In the genomic region with DNA sequence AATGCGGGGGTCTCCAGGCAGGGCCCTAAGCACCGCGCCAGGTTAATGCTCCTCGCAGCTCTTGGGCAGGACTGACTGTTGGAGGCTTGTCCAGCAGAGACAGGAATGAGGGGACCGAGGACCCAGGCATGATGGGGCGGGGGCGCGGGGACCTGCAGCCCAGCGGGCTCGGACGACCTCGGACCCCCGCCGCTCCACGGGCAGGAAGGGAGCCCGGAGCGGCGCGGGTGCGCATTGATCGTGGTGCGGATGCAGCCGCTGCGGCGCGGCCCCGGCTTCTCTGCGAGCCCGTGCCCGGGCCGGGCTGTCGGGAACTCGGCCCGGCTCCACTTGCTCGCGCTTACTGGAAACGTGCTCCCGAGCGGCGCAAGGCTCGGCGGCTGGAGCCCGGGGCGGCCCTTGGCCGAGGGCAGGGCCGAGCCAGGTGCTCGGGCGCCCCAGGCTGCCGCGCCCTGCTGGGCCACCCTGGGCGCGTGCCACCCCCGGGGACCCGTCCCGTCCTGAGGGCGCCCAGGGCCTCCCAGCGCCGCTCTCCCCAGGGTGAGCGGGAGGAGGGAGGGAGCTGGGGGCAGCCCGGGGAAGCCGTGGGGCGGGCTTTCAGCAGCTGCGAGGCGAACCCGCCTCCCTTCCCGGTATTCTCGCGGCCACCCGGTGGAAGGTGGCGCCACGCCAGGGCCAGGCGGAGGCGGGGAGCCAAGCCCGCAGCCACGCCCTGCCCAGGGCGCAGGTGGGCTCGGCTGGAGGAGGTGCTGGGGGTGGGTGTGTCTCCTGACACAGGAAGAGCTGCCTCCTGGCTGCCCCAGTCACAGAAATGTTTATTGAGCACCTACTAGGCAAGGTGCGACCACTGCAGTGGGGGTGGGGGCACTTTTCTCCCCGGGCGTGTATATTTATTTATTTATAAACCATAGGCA, we compare ENCODE assay signal across 7 cellular contexts. TPM values are rescaled to one million over a fixed set of nuclear protein-coding genes. Genes with fewer than 3 reads are reported as not detected.
DNase-seq lines count a peak whose midpoint lies in the region; ATAC-seq, FAIRE-seq and TF ChIP-seq lines count a peak whose summit lies in the region.

No MANE protein-coding gene starts in this region.

- no TSS peak for BruUV-seq in GM12878 (replicated peaks; lab: Mats Ljungman, UMichigan)

- peaks cover 42% of the 10 kb centered on the region for H3K4me1 ChIP-seq in GM12878 (ENCODE audit: control insufficient read depth, insufficient read depth, low read length)

- no peak overlapping the region; the same call in 1 of the 2 replicates for H3K9ac ChIP-seq in GM12878 (ENCODE audit: control insufficient read depth, insufficient read depth, low read length)

- H3K9me3 ChIP-seq in GM12878 (replicated peaks; ENCODE audit: control insufficient read depth, insufficient read depth, low read length) (no peaks in the 10 kb centered on the region), iPS-18c (ENCODE audit: control insufficient read depth, insufficient read depth, low read length) (no peaks in the 10 kb centered on the region)

- H3K4me3 ChIP-seq in GM12878 (peak overlapping the region; percentile 41; the same call in 1 of the 2 replicates), iPS-18c (ENCODE audit: insufficient read depth, low read depth, low read length) (peak overlapping the region; percentile 71)

- ATAC-seq in GM12878, result peak; percentile 69
- ATAC-seq in HG03280 (IDR thresholded peaks at IDR 0.05; ENCODE audit: unreplicated experiment), result no peak

- DNase-seq in GM19238 (ENCODE audit: insufficient read length, low spot score), result peak; percentile 77
- peak; percentile 70 for DNase-seq in NCI-H128 (lab: John Stamatoyannopoulos, UW; ENCODE audit: unreplicated experiment)
- peak; percentile 34 to 66 (median 61) for DNase-seq in T-helper 2 cell
- peak; percentile 45 for DNase-seq in GM12878 (ENCODE audit: low read depth, low spot score)
- peak; percentile 54 to 67 (median 56) for DNase-seq in stimulated activated CD4-positive, alpha-beta T cell treated with anti-CD3 and anti-CD28 coated beads, Interleukin-12 subunit alpha, Interleukin-12 subunit beta, amount 100 ng/mL, for 48 hours (ENCODE audit: low read depth in 2 of 3, low spot score in 1 of 3)

- TF ChIP-seq CTCF in GM12878 (IDR thresholded peaks at IDR 0.05 in 2 of 3, conservative IDR thresholded peaks at IDR 0.05 in 1 of 3; ENCODE audit: control insufficient read depth in 2 of 3, extremely low read depth in 1 of 3, insufficient read depth in 1 of 3, low read depth in 3 of 3, low read length in 3 of 3), result no peak; a peak in 1 of 6 replicates

- H3K79me2 ChIP-seq in GM12878 (ENCODE audit: control insufficient read depth, insufficient read depth, low read length), result no peaks in the 10 kb centered on the region

- intact Hi-C loops in GM12878 (cut with micrococcal nuclease; ENCODE audit: unreplicated experiment), result no loop called here

- peak overlapping the region; percentile 76 for H2AFZ ChIP-seq in GM12878 (ENCODE audit: control insufficient read depth, low read depth, low read length)

- no peak for TF ChIP-seq RAD21 in GM12878 (IDR thresholded peaks at IDR 0.05; ENCODE audit: insufficient read depth, low read depth, low read length)

- in situ Hi-C loops in GM12878 (cut with MboI), result no loop called here

- RAD21 ChIA-PET in GM12878 (lab: Charles Lee; ENCODE audit: unreplicated experiment), result interaction anchor here (0.7 to 5.7 kb wide), 10 partner anchors 23 to 294 kb away, joined by 3 to 81 read pairs (median 4); no protein-coding TSS in a partner anchor

- no peaks in the 10 kb centered on the region; a peak in 1 of 4 replicates for H3K27me3 ChIP-seq in GM12878 (replicated peaks in 1 of 2; ENCODE audit: control insufficient read depth in 2 of 2, insufficient read depth in 2 of 2, low read length in 1 of 2)

- FAIRE-seq in GM12878 (lab: Jason Lieb, UNC), result no peak

- no peak for TF ChIP-seq POLR2A in GM12878 (IDR thresholded peaks at IDR 0.05; ENCODE audit: low read depth, low read length)

- CTCF ChIA-PET in GM12878 (lab: Yijun Ruan, JAX), result interaction anchor here (0.5 to 5.6 kb wide), 8 partner anchors 22 to 658 kb away, joined by 3 to 30 read pairs (median 4); no protein-coding TSS in a partner anchor

- no peak overlapping the region for H3K27ac ChIP-seq in GM12878 (ENCODE audit: control insufficient read depth, insufficient read depth)

- SMC1A ChIA-PET in GM12878 (lab: Charles Lee; ENCODE audit: uncharacterized antibody, unreplicated experiment), result interaction anchor here (0.8 to 7.6 kb wide), 8 partner anchors 16 to 46 kb away, joined by 3 to 91 read pairs (median 3); no protein-coding TSS in a partner anchor

- H3K4me2 ChIP-seq in GM12878 (ENCODE audit: control insufficient read depth, insufficient read depth), result peak overlapping the region; percentile 89

- H3K36me3 ChIP-seq in GM12878 (ENCODE audit: control insufficient read depth in 2 of 2, insufficient read depth in 2 of 2, low read length in 1 of 2), result no peaks in the 10 kb centered on the region

- WGBS in GM12878 (ENCODE audit: insufficient coverage, insufficient replicate concordance, low lambda C conversion rate, missing lambda C conversion rate), result 7% methylated on average over 71 of the region's 80 CpGs

- no peaks in the 10 kb centered on the region for H4K20me1 ChIP-seq in GM12878 (ENCODE audit: control insufficient read depth, insufficient read depth)

- TF ChIP-seq EP300 in GM12878 (IDR thresholded peaks at IDR 0.05; ENCODE audit: borderline replicate concordance in 1 of 2, control insufficient read depth in 1 of 2, low read depth in 2 of 2, low read length in 2 of 2), result no peak

- POLR2A ChIA-PET in GM12878 (lab: Charles Lee), result interaction anchor here (0.7 to 1.8 kb wide), 6 partner anchors 15 to 71 kb away, joined by 3 to 9 read pairs (median 6); no protein-coding TSS in a partner anchor

TF ChIP-seq in GM12878, 131 proteins besides CTCF, POLR2A, EP300 and RAD21 (continues in another document):
- peak; percentile 42 for TF ChIP-seq KLF5 (IDR thresholded peaks at IDR 0.05; ENCODE audit: partially characterized antibody)
- TF ChIP-seq NFXL1 (IDR thresholded peaks at IDR 0.05; ENCODE audit: borderline replicate concordance), result peak; percentile 92
- TF ChIP-seq, protein P1, sequence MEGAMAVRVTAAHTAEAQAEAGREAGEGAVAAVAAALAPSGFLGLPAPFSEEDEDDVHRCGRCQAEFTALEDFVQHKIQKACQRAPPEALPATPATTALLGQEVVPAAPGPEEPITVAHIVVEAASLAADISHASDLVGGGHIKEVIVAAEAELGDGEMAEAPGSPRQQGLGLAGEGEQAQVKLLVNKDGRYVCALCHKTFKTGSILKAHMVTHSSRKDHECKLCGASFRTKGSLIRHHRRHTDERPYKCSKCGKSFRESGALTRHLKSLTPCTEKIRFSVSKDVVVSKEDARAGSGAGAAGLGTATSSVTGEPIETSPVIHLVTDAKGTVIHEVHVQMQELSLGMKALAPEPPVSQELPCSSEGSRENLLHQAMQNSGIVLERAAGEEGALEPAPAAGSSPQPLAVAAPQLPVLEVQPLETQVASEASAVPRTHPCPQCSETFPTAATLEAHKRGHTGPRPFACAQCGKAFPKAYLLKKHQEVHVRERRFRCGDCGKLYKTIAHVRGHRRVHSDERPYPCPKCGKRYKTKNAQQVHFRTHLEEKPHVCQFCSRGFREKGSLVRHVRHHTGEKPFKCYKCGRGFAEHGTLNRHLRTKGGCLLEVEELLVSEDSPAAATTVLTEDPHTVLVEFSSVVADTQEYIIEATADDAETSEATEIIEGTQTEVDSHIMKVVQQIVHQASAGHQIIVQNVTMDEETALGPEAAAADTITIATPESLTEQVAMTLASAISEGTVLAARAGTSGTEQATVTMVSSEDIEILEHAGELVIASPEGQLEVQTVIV (IDR thresholded peaks at IDR 0.05; ENCODE audit: borderline replicate concordance, partially characterized antibody), result no peak
- no peak for TF ChIP-seq NFIC (IDR thresholded peaks at IDR 0.05; ENCODE audit: low read depth, low read length)

RNA-seq across cellular contexts. Expression of a gene that starts 45.9 kb away (rescaled TPM):
- total RNA-seq in GM12878 (2013; cell fraction: nucleolus; rRNA removed), result 4.2 and 4.3 TPM in 2 replicates
- total RNA-seq in GM12878 (2014; rRNA removed), result 1.7 and 2.0 TPM in 2 replicates
- 0.92 and 1.0 TPM in 2 replicates for total RNA-seq in GM12878 (2014; rRNA removed; fragmentation: Illumina TruSeq; extraction: Trizol)
- 1.8 and 2.7 TPM in 2 replicates for total RNA-seq in GM12878 (2021)
- polyA plus RNA-seq in GM12878 (2011; ENCODE audit: low read depth), result 1.4 TPM
- 3.5 and 3.9 TPM in 2 replicates for polyA plus RNA-seq in GM12878 (2011; rRNA removed)
- 4.5 and 5.4 TPM in 2 replicates for polyA plus RNA-seq in GM12878 (2011; cell fraction: cytosol; rRNA removed)
- 12.8 and 13.1 TPM in 2 replicates for polyA plus RNA-seq in GM12878 (2011; cell fraction: nucleus; rRNA removed)
- polyA plus RNA-seq in GM12878 (2012), result 3.2 and 7.9 TPM in 2 replicates
- 0.40 and 0.48 TPM in 2 replicates for polyA plus RNA-seq in GM12878 (2014; fragmentation: Illumina TruSeq; extraction: Trizol)
- polyA plus RNA-seq in GM12878 (2014; fragmentation: Nextera tagmentation; extraction: Ambion mirVana), result under 1 TPM; 0.05 to 0.10 TPM
- 1.0 and 1.4 TPM in 2 replicates for polyA plus RNA-seq in GM12878 (2014; rRNA removed)
- 1 to 10 TPM in 1 of 2 experiments, under 1 TPM in 1; 0.87 to 1.1 TPM for polyA plus RNA-seq in GM12878 (2016; fragmentation: Nextera tagmentation; extraction: Ambion mirVana)
- 5.3 and 11.4 TPM in 2 replicates for polyA minus RNA-seq in GM12878 (2011; rRNA and poly(A)+ RNA removed)
- polyA minus RNA-seq in GM12878 (2011; cell fraction: cytosol; rRNA and poly(A)+ RNA removed), result 4.1 TPM in 2 replicates
- polyA minus RNA-seq in GM12878 (2011; cell fraction: nucleus; rRNA and poly(A)+ RNA removed), result 8.9 and 12.6 TPM in 2 replicates
